9 cellular contexts compared by ENCODE assay signal in genomic region chr1:208183977-208184901, GRCh38. TPM values are rescaled to one million over a fixed set of nuclear protein-coding genes. Genes with fewer than 3 reads are reported as not detected.
DNase-seq lines count a peak whose midpoint lies in the region; ATAC-seq and TF ChIP-seq lines count a peak whose summit lies in the region.
"Had no signal": no experiment of that assay in that cellular context is flagged by ENCODE, and none has a peak within 500 bp of the region (broad histone marks: within the 10 kb centered on the region; RNA-seq: fewer than 3 reads in every experiment).

No MANE protein-coding gene starts in this region.

- H3K4me3 ChIP-seq in Caco-2 (ENCODE audit: low read depth, low read length) (no peak overlapping the region), colonic mucosa (no peak overlapping the region)

- TF ChIP-seq CTCF in Caco-2 (IDR thresholded peaks at IDR 0.05; ENCODE audit: insufficient read depth in 1 of 2, low read depth in 1 of 2, low read length in 1 of 2, severe bottlenecking in 1 of 2, unreplicated experiment in 1 of 2) (no peak), colonic mucosa (IDR thresholded peaks at IDR 0.05) (no peak)

- DNase-seq in Caco-2 (peak; percentile 66 to 84), NCI-H446 treated with DMSO at 0.1 percent for 48 hours (lab: John Stamatoyannopoulos, UW) (peak; percentile 20), colonic mucosa (peak; percentile 86), myocyte (ENCODE audit: low read depth) (peak; percentile 58), NCI-H2081 treated with DMSO at 0.1 percent for 48 hours (lab: John Stamatoyannopoulos, UW) (no peak), AML-193 (lab: John Stamatoyannopoulos, UW) (no peak)

- H3K9ac ChIP-seq in colonic mucosa (ENCODE audit: low read depth in 2 of 2, low read length in 2 of 2), result peak overlapping the region in 1 of 2 donors; percentile 30

- intact Hi-C loops in Caco-2 (cut with micrococcal nuclease; ENCODE audit: unreplicated experiment), result no loop called here
- intact Hi-C loops in colonic mucosa (cut with DNase I), result loop anchor here (10.0 kb wide), 1 partner anchor 51 kb away; no protein-coding TSS in a partner anchor

- H3K27ac Mint-ChIP-seq in Caco-2 (ENCODE audit: unreplicated experiment), result peak overlapping the region; percentile 39
- H3K27ac Mint-ChIP-seq: stimulated activated naive CD8-positive, alpha-beta T cell treated with anti-CD3 and anti-CD28 coated beads, Interleukin-15, Interleukin-2, amounts not matched to agents 100 ng/mL and 50 ng/mL, for 24 hours had no signal

- no peaks in the 10 kb centered on the region for H3K36me3 ChIP-seq in Caco-2 (ENCODE audit: control insufficient read depth, insufficient read depth, low read length)
- H3K36me3 ChIP-seq in colonic mucosa, result no peaks in the 10 kb centered on the region

- H3K4me3 Mint-ChIP-seq in Caco-2 (ENCODE audit: unreplicated experiment), result no peak overlapping the region
- H3K4me3 Mint-ChIP-seq: stimulated activated naive CD8-positive, alpha-beta T cell treated with anti-CD3 and anti-CD28 coated beads, Interleukin-15, Interleukin-2, amounts not matched to agents 100 ng/mL and 50 ng/mL, for 24 hours had no signal

- H3K27me3 Mint-ChIP-seq in Caco-2 (ENCODE audit: insufficient read depth, unreplicated experiment), result no peaks in the 10 kb centered on the region

- peak overlapping the region; percentile 82 for H3K27ac ChIP-seq in colonic mucosa

- CTCF ChIA-PET in Caco-2 (lab: Charles Lee), result interaction anchor here (0.7 to 1.3 kb wide), 4 partner anchors 52 to 137 kb away, joined by 3 to 8 read pairs (median 4); no protein-coding TSS in a partner anchor

- no peaks in the 10 kb centered on the region for H3K9me3 Mint-ChIP-seq in Caco-2 (ENCODE audit: unreplicated experiment)
- H3K9me3 Mint-ChIP-seq: stimulated activated naive CD8-positive, alpha-beta T cell treated with anti-CD3 and anti-CD28 coated beads, Interleukin-15, Interleukin-2, amounts not matched to agents 100 ng/mL and 50 ng/mL, for 24 hours had no signal

- ATAC-seq in HG03175 (IDR thresholded peaks at IDR 0.05; ENCODE audit: unreplicated experiment) (no peak), GM18517 (IDR thresholded peaks at IDR 0.05; ENCODE audit: unreplicated experiment) (no peak)

- BruUV-seq in Caco-2 (replicated peaks; lab: Mats Ljungman, UMichigan), result no TSS peak

- POLR2A ChIA-PET in Caco-2 (lab: Charles Lee), result no interaction called here

- H3K4me1 ChIP-seq in Caco-2 (peaks cover 59% of the 10 kb centered on the region), colonic mucosa (peaks cover 27% of the 10 kb centered on the region)

- peaks cover 54% of the 10 kb centered on the region for H3K4me1 Mint-ChIP-seq in Caco-2 (ENCODE audit: low read depth, unreplicated experiment)

- peaks cover 4% of the 10 kb centered on the region for H3K36me3 Mint-ChIP-seq in Caco-2 (ENCODE audit: insufficient read depth, unreplicated experiment)

- H3K9me3 ChIP-seq in Caco-2 (no peaks in the 10 kb centered on the region), colonic mucosa (no peaks in the 10 kb centered on the region)

- H3K27me3 ChIP-seq in Caco-2 (replicated peaks; ENCODE audit: control insufficient read depth, insufficient read depth, low read length) (no peaks in the 10 kb centered on the region), colonic mucosa (no peaks in the 10 kb centered on the region)

RNA-seq across cellular contexts. Expression of gene PLXNA2, which starts 59.9 kb away (rescaled TPM):
- total RNA-seq in Caco-2 (2022) (3.2 and 5.7 TPM in 2 replicates), colonic mucosa (10 to 100 TPM; 46.1 to 81.6 TPM), myocyte (8.6 TPM in 2 replicates)
- 6.6 TPM for polyA plus RNA-seq in myocyte (2012)

Comparison
In these comparisons a context has a peak if more than half of its experiments do, and no peak if none do; other contexts are left out.
1. DNase-seq: peak in Caco-2 (2 of 2), NCI-H446 treated with DMSO at 0.1 percent for 48 hours (single experiment), colonic mucosa (single experiment) and myocyte (single experiment); none in NCI-H2081 treated with DMSO at 0.1 percent for 48 hours (single experiment) and AML-193 (0 of 2).